ENCODE assay signal across 8 cellular contexts in genomic region chr12:113220593-113221180, GRCh38. TPM values are rescaled to one million over a fixed set of nuclear protein-coding genes. Genes with fewer than 3 reads are reported as not detected.
DNase-seq lines count a peak whose midpoint lies in the region; FAIRE-seq and TF ChIP-seq lines count a peak whose summit lies in the region.

No MANE protein-coding gene starts in this region.

- H3K27ac ChIP-seq in H1 (ENCODE audit: low read depth, low read length) (peak overlapping the region; percentile 58), ovary (no peak overlapping the region)

- H3K4me1 Mint-ChIP-seq in activated CD4-positive, alpha-beta T cell treated with anti-CD3 and anti-CD28 coated beads, Interleukin-2, amount 10 ng/mL, durations not matched to agents 24 days and 14 days, result peaks cover 32% of the 10 kb centered on the region

- TF ChIP-seq EP300 in H1 (IDR thresholded peaks at IDR 0.05; ENCODE audit: borderline replicate concordance in 1 of 2, low read depth in 2 of 2, low read length in 2 of 2) (no peak), ovary (IDR thresholded peaks at IDR 0.05) (no peak)

- H3K27ac Mint-ChIP-seq in activated CD4-positive, alpha-beta T cell treated with anti-CD3 and anti-CD28 coated beads, Interleukin-2, amount 10 ng/mL, durations not matched to agents 24 days and 14 days, result peak overlapping the region; percentile 94

- H3K27me3 Mint-ChIP-seq in activated CD4-positive, alpha-beta T cell treated with anti-CD3 and anti-CD28 coated beads, Interleukin-2, amount 10 ng/mL, durations not matched to agents 24 days and 14 days, result no peaks in the 10 kb centered on the region

- no peak overlapping the region for H2BK5ac ChIP-seq in H1 (ENCODE audit: low read depth, low read length)

- H2AFZ ChIP-seq in H1 (ENCODE audit: low read length), result peak overlapping the region; percentile 47; the same call in 1 of the 2 replicates

- H3K79me1 ChIP-seq in H1 (ENCODE audit: low read depth, low read length), result no peaks in the 10 kb centered on the region

- peak overlapping the region; percentile 86 to 88 for H3K4me2 ChIP-seq in H1 (ENCODE audit: insufficient read depth in 1 of 2, low read depth in 2 of 2, low read length in 2 of 2)

- peak overlapping the region; percentile 94 for H3K4me3 Mint-ChIP-seq in activated CD4-positive, alpha-beta T cell treated with anti-CD3 and anti-CD28 coated beads, Interleukin-2, amount 10 ng/mL, durations not matched to agents 24 days and 14 days

- H3K27me3 ChIP-seq in H1 (replicated peaks in 1 of 4; ENCODE audit: control insufficient read depth in 3 of 4, extremely low read depth in 1 of 4, insufficient read depth in 3 of 4, low read length in 3 of 4), result no peaks in the 10 kb centered on the region
- H3K27me3 ChIP-seq in ovary, result no peaks in the 10 kb centered on the region

- DNase-seq in activated CD4-positive, alpha-beta T cell treated with anti-CD3 and anti-CD28 coated beads, Interleukin-2, amount 10 ng/mL, durations not matched to agents 24 days and 14 days, result no peak
- no peak for DNase-seq in activated CD4-positive, alpha-beta T cell treated with anti-CD3 and anti-CD28 coated beads for 48 hours
- DNase-seq in NCI-H345 (lab: John Stamatoyannopoulos, UW), result peak; percentile 39
- no peak for DNase-seq in H1 (ENCODE audit: low read depth in 1 of 2, low spot score in 2 of 2)
- no peak for DNase-seq in ovary
- no peak for DNase-seq in ecto neural progenitor cell (ENCODE audit: low spot score)
- DNase-seq in posterior vena cava (ENCODE audit: low spot score), result no peak
- no peak for DNase-seq in GM19239 (ENCODE audit: insufficient read length, low spot score)

- H4K91ac ChIP-seq in H1 (replicated peaks; ENCODE audit: insufficient read length, low read length), result no peak overlapping the region

- no peak overlapping the region for H4K8ac ChIP-seq in H1 (ENCODE audit: extremely low read depth, insufficient read depth, low read length)

- intact Hi-C loops in activated CD4-positive, alpha-beta T cell treated with anti-CD3 and anti-CD28 coated beads, Interleukin-2, amount 10 ng/mL, durations not matched to agents 24 days and 14 days (cut with micrococcal nuclease), result loop anchor here (1.0 to 5.0 kb wide), 7 partner anchors 12 to 742 kb away; partner anchors contain the start of genes DDX54, OAS2, PLBD2 and RITA1
- intact Hi-C loops in ovary (cut with DNase I) (loop anchor here in 1 of 4 donors (2.0 kb wide), 1 partner anchor 48 kb away; no protein-coding TSS in a partner anchor), posterior vena cava (cut with DNase I) (no loop called here)

- TF ChIP-seq RAD21 in H1 (IDR thresholded peaks at IDR 0.05 in 1 of 2, conservative IDR thresholded peaks at IDR 0.05 in 1 of 2; ENCODE audit: low read depth in 2 of 2, low read length in 2 of 2), result no peak

- TF ChIP-seq CTCF in H1 (IDR thresholded peaks at IDR 0.05; ENCODE audit: control extremely low read depth in 1 of 3, insufficient read depth in 1 of 3, low read depth in 1 of 3, low read length in 3 of 3) (no peak), ovary (IDR thresholded peaks at IDR 0.05) (no peak)

- POLR2A ChIA-PET in H1 (lab: Charles Lee; ENCODE audit: partially characterized antibody), result interaction anchor here (0.6 to 5.3 kb wide), 17 partner anchors 9 to 746 kb away, joined by 3 to 32 read pairs (median 4); partner anchors contain the start of genes DDX54 and RITA1

- H3K23ac ChIP-seq in H1 (ENCODE audit: insufficient read length), result no peak overlapping the region

- peak; percentile 85 for FAIRE-seq in H1 (lab: Jason Lieb, UNC)
- FAIRE-seq in GM19239 (lab: Jason Lieb, UNC), result no peak

- H3K9me3 Mint-ChIP-seq in activated CD4-positive, alpha-beta T cell treated with anti-CD3 and anti-CD28 coated beads, Interleukin-2, amount 10 ng/mL, durations not matched to agents 24 days and 14 days, result no peaks in the 10 kb centered on the region

- H3K18ac ChIP-seq in H1 (ENCODE audit: extremely low read depth, low read length), result peak overlapping the region; percentile 60

- H3K36me3 Mint-ChIP-seq in activated CD4-positive, alpha-beta T cell treated with anti-CD3 and anti-CD28 coated beads, Interleukin-2, amount 10 ng/mL, durations not matched to agents 24 days and 14 days (ENCODE audit: low read depth), result peaks cover 1% of the 10 kb centered on the region

- no peak overlapping the region for H4K5ac ChIP-seq in H1 (ENCODE audit: insufficient read length, low read depth, low read length)

- no peak overlapping the region for H3K14ac ChIP-seq in H1 (ENCODE audit: insufficient read length)

- no peaks in the 10 kb centered on the region for H3K36me3 ChIP-seq in H1 (ENCODE audit: control insufficient read depth in 2 of 4, insufficient read depth in 4 of 4, low read length in 3 of 4)
- H3K36me3 ChIP-seq in ovary, result no peaks in the 10 kb centered on the region

- H4K20me1 ChIP-seq in H1 (replicated peaks in 1 of 2; ENCODE audit: control insufficient read depth in 1 of 2, insufficient read depth in 2 of 2, low read length in 2 of 2), result peaks cover 0 to 4% of the 10 kb centered on the region in 2 experiments

- H2BK12ac ChIP-seq in H1 (ENCODE audit: low read depth, low read length), result peak overlapping the region; percentile 75; the same call in 1 of the 2 replicates

- H3K9me3 ChIP-seq in H1 (ENCODE audit: insufficient read depth in 2 of 2, low read depth in 1 of 2, low read length in 1 of 2) (no peaks in the 10 kb centered on the region), ovary (no peaks in the 10 kb centered on the region)

- no peak; a peak in 1 of 3 replicates for TF ChIP-seq POLR2A in H1 (IDR thresholded peaks at IDR 0.05; ENCODE audit: control extremely low read depth in 1 of 2, low read depth in 2 of 2, low read length in 2 of 2)
- no peak for TF ChIP-seq POLR2A in ovary (IDR thresholded peaks at IDR 0.05)

- no peak overlapping the region for H3K4ac ChIP-seq in H1 (replicated peaks; ENCODE audit: insufficient read length, low read depth, low read length)

- peak overlapping the region in 3 of 4 experiments; percentile 71 to 79 (median 76); a peak in 6 of 7 replicates for H3K9ac ChIP-seq in H1 (replicated peaks in 1 of 4; ENCODE audit: extremely low read depth in 1 of 4, low read depth in 3 of 4, low read length in 3 of 4)

- H3K79me2 ChIP-seq in H1 (ENCODE audit: control insufficient read depth in 1 of 2, insufficient read depth in 2 of 2, low read length in 2 of 2), result peaks cover 0 to 7% of the 10 kb centered on the region in 2 experiments; a peak in 1 of 4 replicates

- H3K4me3 ChIP-seq in H1 (ENCODE audit: extremely low read depth in 1 of 4, insufficient read depth in 2 of 4, low read depth in 3 of 4, low read length in 4 of 4) (peak overlapping the region; percentile 59 to 75 (median 68)), ovary (peak overlapping the region; percentile 38)

- peaks cover 0 to 10% (median 6%) of the 10 kb centered on the region in 4 experiments; a peak in 4 of 7 replicates for H3K4me1 ChIP-seq in H1 (replicated peaks in 1 of 4; ENCODE audit: control insufficient read depth in 3 of 4, insufficient read depth in 4 of 4, low read length in 3 of 4)
- peaks cover 9% of the 10 kb centered on the region for H3K4me1 ChIP-seq in ovary (ENCODE audit: insufficient read depth)

- 14% methylated on average over 22 of the region's 23 CpGs; no CpG with 5 or more reads in 1 of the 2 experiments for WGBS in H1 (ENCODE audit: extremely low coverage in 1 of 2, insufficient coverage in 1 of 2, insufficient read length in 1 of 2, insufficient replicate concordance in 2 of 2, low coverage in 1 of 2, low lambda C conversion rate in 2 of 2, missing lambda C conversion rate in 1 of 2), 2 experiments
- 0% methylated on average over 23 of the region's 23 CpGs for WGBS in ovary, 3 donors

- no peak overlapping the region for H2BK120ac ChIP-seq in H1 (replicated peaks; ENCODE audit: low read depth, low read length)

- H2BK15ac ChIP-seq in H1 (ENCODE audit: low read length), result no peak overlapping the region

- H3K56ac ChIP-seq in H1 (replicated peaks; ENCODE audit: insufficient read length, low read depth, low read length), result no peak overlapping the region

- CTCF ChIA-PET in H1 (lab: Charles Lee; ENCODE audit: partially characterized antibody), result interaction anchor here (0.6 to 1.7 kb wide), 6 partner anchors 10 to 51 kb away, joined by 3 to 6 read pairs (median 4); no protein-coding TSS in a partner anchor

- H2AK5ac ChIP-seq in H1 (ENCODE audit: low read depth, low read length), result no peak overlapping the region

- no peak overlapping the region for H2BK20ac ChIP-seq in H1 (ENCODE audit: low read length)

- peaks cover 8% of the 10 kb centered on the region for H3K23me2 ChIP-seq in H1 (ENCODE audit: low read depth, low read length)

RNA-seq across cellular contexts. Expression of gene TPCN1, which starts 0.6 kb away (rescaled TPM):
- 31.0 and 33.7 TPM in 2 replicates for total RNA-seq in activated CD4-positive, alpha-beta T cell treated with anti-CD3 and anti-CD28 coated beads, Interleukin-2, amount 10 ng/mL, durations not matched to agents 24 days and 14 days
- 18.1 and 21.4 TPM in 2 replicates for total RNA-seq in H1 (2021; fragmentation: NEBNext Ultra II Directional; extraction: Animal tissue kit (Norgen Biotek cat#: 25700))
- polyA plus RNA-seq in H1 (2011; rRNA removed), result 14.9 and 22.7 TPM in 2 replicates
- 13.7 TPM for polyA plus RNA-seq in H1 (2011; cell fraction: cytosol; rRNA removed)
- 83.7 TPM for polyA plus RNA-seq in H1 (2011; cell fraction: nucleus; rRNA removed)
- polyA plus RNA-seq in H1 (2012, experiment 1 of 2), result 13.6 to 25.4 TPM (median 22.3 TPM) in 4 replicates
- polyA plus RNA-seq in H1 (2012, experiment 2 of 2), result 9.8 TPM
- 16.1 TPM for polyA plus RNA-seq in H1 (2013, experiment 1 of 2)
- 15.3 TPM for polyA plus RNA-seq in H1 (2013, experiment 2 of 2)
- 18.5 and 20.8 TPM in 2 replicates for polyA minus RNA-seq in H1 (2011; rRNA and poly(A)+ RNA removed)
- 15.6 TPM for polyA minus RNA-seq in H1 (2011; cell fraction: cytosol; rRNA and poly(A)+ RNA removed)
- polyA minus RNA-seq in H1 (2011; cell fraction: nucleus; rRNA and poly(A)+ RNA removed), result 40.6 TPM
- total RNA-seq in ovary, result 10 to 100 TPM; 29.8 to 65.6 (median 54.8) TPM
- polyA plus RNA-seq in ovary, result 10 to 100 TPM; 28.0 to 40.3 TPM
- 10 to 100 TPM; 28.8 to 50.8 TPM for total RNA-seq in posterior vena cava

RNA-seq across cellular contexts. Expression of gene RITA1, which starts 35.2 kb away (rescaled TPM):
- 25.5 and 25.8 TPM in 2 replicates for total RNA-seq in activated CD4-positive, alpha-beta T cell treated with anti-CD3 and anti-CD28 coated beads, Interleukin-2, amount 10 ng/mL, durations not matched to agents 24 days and 14 days
- 25.8 and 26.4 TPM in 2 replicates for total RNA-seq in H1 (2021; fragmentation: NEBNext Ultra II Directional; extraction: Animal tissue kit (Norgen Biotek cat#: 25700))
- polyA plus RNA-seq in H1 (2011; rRNA removed), result 24.1 and 31.0 TPM in 2 replicates
- polyA plus RNA-seq in H1 (2011; cell fraction: cytosol; rRNA removed), result 25.4 TPM
- polyA plus RNA-seq in H1 (2011; cell fraction: nucleus; rRNA removed), result 19.1 TPM
- polyA plus RNA-seq in H1 (2012, experiment 1 of 2), result 21.0 to 23.7 TPM (median 23.5 TPM) in 4 replicates
- 32.3 TPM for polyA plus RNA-seq in H1 (2012, experiment 2 of 2)
- polyA plus RNA-seq in H1 (2013, experiment 1 of 2), result 16.0 TPM
- polyA plus RNA-seq in H1 (2013, experiment 2 of 2), result 16.6 TPM
- polyA minus RNA-seq in H1 (2011; rRNA and poly(A)+ RNA removed), result 10.5 and 15.2 TPM in 2 replicates
- polyA minus RNA-seq in H1 (2011; cell fraction: cytosol; rRNA and poly(A)+ RNA removed), result 12.2 TPM
- polyA minus RNA-seq in H1 (2011; cell fraction: nucleus; rRNA and poly(A)+ RNA removed), result 19.0 TPM
- total RNA-seq in ovary, result 10 to 100 TPM; 13.6 to 19.4 (median 15.4) TPM
- polyA plus RNA-seq in ovary, result 10 to 100 TPM in 1 of 2 donors, 1 to 10 TPM in 1; 6.8 to 11.0 TPM
- 1 to 10 TPM; 6.6 to 9.7 TPM for total RNA-seq in posterior vena cava

RNA-seq across cellular contexts. Expression of gene DDX54, which starts 35.4 kb away (rescaled TPM):
- total RNA-seq in activated CD4-positive, alpha-beta T cell treated with anti-CD3 and anti-CD28 coated beads, Interleukin-2, amount 10 ng/mL, durations not matched to agents 24 days and 14 days, result 122 and 127 TPM in 2 replicates
- 112 and 113 TPM in 2 replicates for total RNA-seq in H1 (2021; fragmentation: NEBNext Ultra II Directional; extraction: Animal tissue kit (Norgen Biotek cat#: 25700))
- polyA plus RNA-seq in H1 (2011; rRNA removed) (64.9 and 98.5 TPM in 2 replicates), ovary (10 to 100 TPM; 10.8 to 42.4 TPM)
- polyA plus RNA-seq in H1 (2011; cell fraction: cytosol; rRNA removed), result 104 TPM
- 85.4 TPM for polyA plus RNA-seq in H1 (2011; cell fraction: nucleus; rRNA removed)
- 58.9 to 84.2 TPM (median 67.7 TPM) in 4 replicates for polyA plus RNA-seq in H1 (2012, experiment 1 of 2)
- polyA plus RNA-seq in H1 (2012, experiment 2 of 2), result 47.5 TPM
- 60.7 TPM for polyA plus RNA-seq in H1 (2013, experiment 1 of 2)
- polyA plus RNA-seq in H1 (2013, experiment 2 of 2), result 54.4 TPM
- 47.0 and 60.0 TPM in 2 replicates for polyA minus RNA-seq in H1 (2011; rRNA and poly(A)+ RNA removed)
- polyA minus RNA-seq in H1 (2011; cell fraction: cytosol; rRNA and poly(A)+ RNA removed), result 44.5 TPM
- polyA minus RNA-seq in H1 (2011; cell fraction: nucleus; rRNA and poly(A)+ RNA removed), result 37.9 TPM
- total RNA-seq in ovary (10 to 100 TPM; 54.0 to 77.5 (median 71.4) TPM), posterior vena cava (10 to 100 TPM; 37.0 to 47.6 TPM)
